In the genomic region with DNA sequence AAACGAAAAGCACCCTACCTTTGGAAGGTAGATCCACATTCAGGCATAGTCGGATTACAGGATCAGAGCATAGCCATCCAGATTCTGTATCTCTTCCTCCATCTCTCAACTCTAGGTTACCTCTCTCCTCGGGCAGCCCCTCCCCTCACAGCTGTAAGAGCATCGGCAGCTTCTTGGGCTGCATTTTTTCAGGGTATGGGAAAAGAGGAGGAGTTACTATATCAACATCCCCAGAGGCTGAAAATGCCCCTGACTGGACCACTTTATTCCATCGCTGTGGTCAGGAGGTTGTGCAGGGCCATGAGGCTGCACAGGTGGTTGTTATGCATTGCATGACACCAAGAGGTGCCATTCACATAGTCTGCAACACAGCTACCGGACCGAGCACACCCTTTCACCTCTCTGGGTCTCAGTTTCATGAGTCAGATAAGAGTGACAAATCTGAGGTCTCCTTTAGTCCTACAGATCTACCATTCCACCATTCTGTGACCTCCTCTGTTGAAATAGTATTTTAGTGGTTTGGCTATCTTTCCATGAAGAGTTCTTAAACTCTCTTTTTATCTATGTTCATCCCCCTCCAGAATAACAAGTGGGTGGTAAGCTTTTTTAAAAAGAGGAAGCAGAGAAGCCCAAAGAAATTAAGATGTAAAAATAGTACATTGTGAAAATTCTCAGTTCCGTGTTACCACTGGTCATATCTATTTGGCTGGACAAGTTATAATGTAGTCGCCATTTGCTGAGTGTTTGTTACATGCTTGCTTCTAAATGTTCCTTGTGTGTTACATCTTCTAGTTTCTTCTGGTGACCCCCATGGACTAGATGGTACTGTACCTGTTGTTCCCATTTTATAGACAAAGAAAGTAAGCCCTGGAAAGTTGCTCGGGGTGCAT, we compare ENCODE assay signal across 11 cellular contexts. TPM values are rescaled to one million over a fixed set of nuclear protein-coding genes. Genes with fewer than 3 reads are reported as not detected.
DNase-seq lines count a peak whose midpoint lies in the region; ATAC-seq and TF ChIP-seq lines count a peak whose summit lies in the region.
"Had no signal": no experiment of that assay in that cellular context is flagged by ENCODE, and none has a peak within 500 bp of the region (broad histone marks: within the 10 kb centered on the region; RNA-seq: fewer than 3 reads in every experiment).

No MANE protein-coding gene starts in this region.

- no peaks in the 10 kb centered on the region for H3K27me3 ChIP-seq in uterus

- no peaks in the 10 kb centered on the region for H3K36me3 Mint-ChIP-seq in mesothelial cell of epicardium

- peaks cover 11% of the 10 kb centered on the region for H3K9me3 Mint-ChIP-seq in mesothelial cell of epicardium

- H3K36me3 ChIP-seq in uterus, result no peaks in the 10 kb centered on the region

- peaks cover 44% of the 10 kb centered on the region for H3K27me3 Mint-ChIP-seq in mesothelial cell of epicardium (ENCODE audit: low read depth)

- H3K4me1 ChIP-seq in uterus, result no peaks in the 10 kb centered on the region

- H3K27ac Mint-ChIP-seq in mesothelial cell of epicardium, result no peak overlapping the region

- intact Hi-C loops in uterus (cut with DNase I; ENCODE audit: low total_unique reads), result no loop called here

- no peak for TF ChIP-seq POLR2A in uterus (IDR thresholded peaks at IDR 0.05)

- peak; percentile 32 for DNase-seq in left kidney (ENCODE audit: low read depth, low spot score)
- DNase-seq in uterus, result no peak
- DNase-seq in mesothelial cell of epicardium (ENCODE audit: low spot score in 2 of 2, unreplicated experiment in 2 of 2), result no peak
- DNase-seq in hippocampal formation (lab: John Stamatoyannopoulos, UW), result no peak
- no peak for DNase-seq in activated CD4-positive, alpha-beta T cell treated with anti-CD3 and anti-CD28 coated beads for 4 hours
- DNase-seq: aorta; stimulated activated CD4-positive, alpha-beta T cell treated with anti-CD3 and anti-CD28 coated beads, Interleukin-2, amount 100 ng/mL, for 24 hours had no signal

- no peak for TF ChIP-seq CTCF in uterus (IDR thresholded peaks at IDR 0.05)
- TF ChIP-seq CTCF in mesothelial cell of epicardium (IDR thresholded peaks at IDR 0.05; ENCODE audit: unreplicated experiment), result no peak

- no peaks in the 10 kb centered on the region for H3K9me3 ChIP-seq in uterus

- no peak overlapping the region for H3K4me3 Mint-ChIP-seq in mesothelial cell of epicardium

- ATAC-seq in GM18511 (IDR thresholded peaks at IDR 0.05; ENCODE audit: unreplicated experiment), result peak; percentile 88
- ATAC-seq in GM21717 (IDR thresholded peaks at IDR 0.05; ENCODE audit: unreplicated experiment), result peak; percentile 83
- peak; percentile 82 for ATAC-seq in HG03571 (IDR thresholded peaks at IDR 0.05; ENCODE audit: unreplicated experiment)
- ATAC-seq: Panc1 had no signal

- H3K4me1 Mint-ChIP-seq in mesothelial cell of epicardium, result no peaks in the 10 kb centered on the region

- H3K4me3 ChIP-seq in uterus, result no peak overlapping the region

- H3K27ac ChIP-seq in uterus, result no peak overlapping the region

RNA-seq across cellular contexts. Expression of a gene that starts 56.6 kb away (rescaled TPM):
- total RNA-seq in uterus (10 to 100 TPM in 2 of 4 donors, 1 to 10 TPM in 2; 6.9 to 36.6 (median 12.7) TPM), mesothelial cell of epicardium (4.3 to 6.0 TPM (median 5.3 TPM) in 3 replicates)
